12 cellular contexts compared by ENCODE assay signal in the genomic region with DNA sequence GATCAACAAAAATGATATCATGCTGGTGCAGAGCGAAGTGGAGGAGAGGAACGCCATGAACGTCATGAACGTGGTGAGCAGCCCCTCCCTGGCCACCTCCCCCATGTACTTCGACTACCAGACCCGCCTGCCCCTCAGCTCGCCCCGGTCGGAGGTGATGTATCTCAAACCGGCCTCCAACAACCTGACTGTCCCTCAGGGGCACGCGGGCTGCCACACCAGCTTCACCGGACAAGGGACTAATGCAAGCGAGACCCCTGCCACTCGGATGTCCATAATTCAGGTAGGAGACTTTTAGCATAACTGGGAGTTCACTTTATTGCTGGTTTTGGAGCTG. TPM values are rescaled to one million over a fixed set of nuclear protein-coding genes. Genes with fewer than 3 reads are reported as not detected.
A peak's percentile ranks its signal among the peaks of the same experiment; 100 is the strongest.
DNase-seq lines count a peak whose midpoint lies in the region; ATAC-seq, FAIRE-seq and TF ChIP-seq lines count a peak whose summit lies in the region.
"Had no signal": no experiment of that assay in that cellular context is flagged by ENCODE, and none has a peak within 500 bp of the region (broad histone marks: within the 10 kb centered on the region; RNA-seq: fewer than 3 reads in every experiment).

No MANE protein-coding gene starts in this region.

- H3K27ac ChIP-seq in duodenal mucosa (ENCODE audit: low read depth, low read length) (no peak overlapping the region), kidney (ENCODE audit: low read depth in 2 of 2, low read length in 2 of 2) (no peak overlapping the region)
- H3K27ac ChIP-seq: colonic mucosa had no signal

- intact Hi-C loops in kidney (cut with DNase I) (no loop called here), sciatic nerve (cut with DNase I) (no loop called here), mucosa of descending colon (cut with DNase I, micrococcal nuclease) (no loop called here)

- H3K9ac ChIP-seq in ES-I3 (ENCODE audit: low read depth, low read length) (peak overlapping the region; percentile 49; the same call in 1 of the 2 replicates), duodenal mucosa (ENCODE audit: low read depth in 1 of 2, low read length in 2 of 2) (no peak overlapping the region), kidney (ENCODE audit: low read length in 2 of 2) (no peak overlapping the region)

- H3K4me1 ChIP-seq in ES-I3 (ENCODE audit: insufficient read depth, low read length) (no peaks in the 10 kb centered on the region; the same call in 1 of the 2 replicates), duodenal mucosa (ENCODE audit: control insufficient read depth in 1 of 2, insufficient read depth in 2 of 2, low read length in 2 of 2) (peaks cover 0 to 7% of the 10 kb centered on the region in 2 donors), kidney (ENCODE audit: control insufficient read depth in 1 of 2, insufficient read depth in 1 of 2, low read depth in 1 of 2, low read length in 2 of 2) (peaks cover 0 to 10% of the 10 kb centered on the region in 2 donors), mucosa of descending colon (ENCODE audit: low read depth) (peaks cover 4% of the 10 kb centered on the region)
- H3K4me1 ChIP-seq: colonic mucosa had no signal

- DNase-seq in kidney (peak; percentile 75), sciatic nerve (ENCODE audit: low spot score) (peak; percentile 57), mucosa of descending colon (no peak), NCI-H526 treated with DMSO at 0.1 percent for 48 hours (lab: John Stamatoyannopoulos, UW) (no peak), NCI-H526 (lab: John Stamatoyannopoulos, UW) (no peak)
- DNase-seq: activated CD4-positive, alpha-beta T cell treated with anti-CD3 and anti-CD28 coated beads for 1 hour; activated effector memory CD4-positive, alpha-beta T cell treated with Interleukin-2 at 50 U/mL for 16 hours; colonic mucosa; NCI-H226 had no signal

- H3K9me3 ChIP-seq in ES-I3 (ENCODE audit: control insufficient read depth, insufficient read depth, low read length) (no peaks in the 10 kb centered on the region), duodenal mucosa (ENCODE audit: control insufficient read depth in 1 of 2, low read length in 2 of 2) (peaks cover 0 to 20% of the 10 kb centered on the region in 2 donors), kidney (ENCODE audit: control insufficient read depth in 1 of 2, low read length in 2 of 2) (no peaks in the 10 kb centered on the region), mucosa of descending colon (peaks cover 14% of the 10 kb centered on the region)
- H3K9me3 ChIP-seq: colonic mucosa had no signal

- FAIRE-seq in kidney (lab: Jason Lieb, UNC), result no peak

- peaks cover 14 to 47% of the 10 kb centered on the region in 2 donors for H3K27me3 ChIP-seq in duodenal mucosa (ENCODE audit: control insufficient read depth in 1 of 2, insufficient read depth in 2 of 2, low read length in 2 of 2)

- H3K4me3 ChIP-seq in duodenal mucosa (ENCODE audit: low read depth in 1 of 2, low read length in 2 of 2) (peak overlapping the region; percentile 45 to 55), kidney (ENCODE audit: low read length in 2 of 2) (peak overlapping the region; percentile 43 to 73), mucosa of descending colon (no peak overlapping the region)
- H3K4me3 ChIP-seq: colonic mucosa had no signal

- H3K36me3 ChIP-seq in ES-I3 (ENCODE audit: insufficient read depth, low read length) (no peaks in the 10 kb centered on the region), duodenal mucosa (ENCODE audit: control insufficient read depth in 1 of 2, insufficient read depth in 2 of 2, low read length in 2 of 2) (no peaks in the 10 kb centered on the region), kidney (ENCODE audit: control insufficient read depth in 1 of 2, insufficient read depth in 2 of 2, low read length in 2 of 2) (no peaks in the 10 kb centered on the region), mucosa of descending colon (ENCODE audit: low read depth) (no peaks in the 10 kb centered on the region)
- H3K36me3 ChIP-seq: colonic mucosa had no signal

- TF ChIP-seq CTCF in kidney (IDR thresholded peaks at IDR 0.05; ENCODE audit: borderline replicate concordance, extremely low read depth, insufficient read depth), result no peak
- no peak for TF ChIP-seq CTCF in mucosa of descending colon (IDR thresholded peaks at IDR 0.05)

- ATAC-seq in sciatic nerve (no peak), mucosa of descending colon (no peak), GM19328 (IDR thresholded peaks at IDR 0.05; ENCODE audit: unreplicated experiment) (no peak)

RNA-seq across cellular contexts. Expression of gene PCDH17, which starts 3.3 kb away (rescaled TPM):
- total RNA-seq in kidney (18.5 TPM), sciatic nerve (8.0 TPM), mucosa of descending colon (1 to 10 TPM in 2 of 3 donors, under 1 TPM in 1; 0.93 to 4.8 (median 1.1) TPM)
- 1.0 TPM for polyA plus RNA-seq in kidney (ENCODE audit: insufficient read depth, low read depth, low replicate concordance)

Comparison
In these comparisons a context has a peak if more than half of its experiments do, and no peak if none do; other contexts are left out.
1. DNase-seq: peak in kidney (single experiment) and sciatic nerve (single experiment); none in mucosa of descending colon (0 of 3), NCI-H526 treated with DMSO at 0.1 percent for 48 hours (single experiment) and NCI-H526 (0 of 2).